Comparison of ENCODE assay signal across 17 cellular contexts in genomic region chr1:62613325-62613727, GRCh38. TPM values are rescaled to one million over a fixed set of nuclear protein-coding genes. Genes with fewer than 3 reads are reported as not detected.
A peak's percentile ranks its signal among the peaks of the same experiment; 100 is the strongest.
DNase-seq lines count a peak whose midpoint lies in the region; ATAC-seq, FAIRE-seq and TF ChIP-seq lines count a peak whose summit lies in the region.
"Had no signal": no experiment of that assay in that cellular context is flagged by ENCODE, and none has a peak within 500 bp of the region (broad histone marks: within the 10 kb centered on the region; RNA-seq: fewer than 3 reads in every experiment).

No MANE protein-coding gene starts in this region.

- H3K4me1 Mint-ChIP-seq in stimulated activated naive B cell treated with anti-CD40 and anti-IgM and Interleukin-4, amounts not matched to agents 10 μg/mL and 1 μg/mL and 100 μg/mL, for 72 hours = peaks cover 7 to 12% of the 10 kb centered on the region in 2 donors

- TF ChIP-seq RAD21 in liver (IDR thresholded peaks at IDR 0.05) (no peak), HepG2 (CRISPR knock-in tag; IDR thresholded peaks at IDR 0.05) (no peak)

- WGBS in liver = 50% methylated on average over 5 of the region's 5 CpGs
- 94% methylated on average over 5 of the region's 5 CpGs for WGBS in HepG2 (ENCODE audit: low lambda C conversion rate)

- no peaks in the 10 kb centered on the region for H3K27me3 ChIP-seq in liver (ENCODE audit: control insufficient read depth in 4 of 4, insufficient read depth in 4 of 4, low read length in 3 of 4)
- no peaks in the 10 kb centered on the region for H3K27me3 ChIP-seq in HepG2 (ENCODE audit: control insufficient read depth in 1 of 2, insufficient read depth in 2 of 2, low read length in 2 of 2)
- no peaks in the 10 kb centered on the region for H3K27me3 ChIP-seq in PC-3 (ENCODE audit: low read length)
- H3K27me3 ChIP-seq: foreskin keratinocyte, upper lobe of right lung had no signal

- H3K4me3 Mint-ChIP-seq in stimulated activated naive B cell treated with anti-CD40 and anti-IgM and Interleukin-4, amounts not matched to agents 10 μg/mL and 1 μg/mL and 100 μg/mL, for 72 hours = peak overlapping the region; percentile 46 to 67

- POLR2A ChIA-PET in HepG2 (lab: Yijun Ruan, JAX) = no interaction called here
- POLR2A ChIA-PET in PC-3 (lab: Charles Lee; ENCODE audit: unreplicated experiment) = interaction anchor here (0.5 kb wide), 1 partner anchor 1292 kb away, joined by 3 read pairs; no protein-coding TSS in a partner anchor

- CTCF ChIA-PET in HepG2 (lab: Yijun Ruan, JAX; ENCODE audit: low intra/inter-chr PET ratio, low total read pairs) (no interaction called here), PC-3 (lab: Charles Lee) (no interaction called here)

- H3K9me3 ChIP-seq in liver (ENCODE audit: control insufficient read depth in 4 of 4, low read length in 3 of 4) (no peaks in the 10 kb centered on the region), HepG2 (ENCODE audit: low read length) (no peaks in the 10 kb centered on the region), PC-3 (ENCODE audit: low read length) (no peaks in the 10 kb centered on the region)
- H3K9me3 ChIP-seq: HAP-1, lower lobe of right lung, prostate gland, upper lobe of right lung had no signal

- H3K9me3 Mint-ChIP-seq in stimulated activated naive B cell treated with anti-CD40 and anti-IgM and Interleukin-4, amounts not matched to agents 10 μg/mL and 1 μg/mL and 100 μg/mL, for 72 hours = no peaks in the 10 kb centered on the region

- H3K9ac ChIP-seq in liver (ENCODE audit: low read depth in 1 of 2, low read length in 2 of 2) = no peak overlapping the region
- no peak overlapping the region for H3K9ac ChIP-seq in HepG2 (ENCODE audit: insufficient read depth, low read depth, low read length)
- H3K9ac ChIP-seq in PC-3 (ENCODE audit: low read length) = no peak overlapping the region

- no peak for TF ChIP-seq POLR2A in HepG2 (IDR thresholded peaks at IDR 0.05; ENCODE audit: insufficient read depth in 1 of 2, low read depth in 2 of 2, low read length in 2 of 2)

- peaks cover 4 to 5% of the 10 kb centered on the region in 2 donors for H3K36me3 Mint-ChIP-seq in stimulated activated naive B cell treated with anti-CD40 and anti-IgM and Interleukin-4, amounts not matched to agents 10 μg/mL and 1 μg/mL and 100 μg/mL, for 72 hours

- TF ChIP-seq CTCF in liver (IDR thresholded peaks at IDR 0.05; ENCODE audit: low read depth, low read length, missing input control) = no peak
- no peak for TF ChIP-seq CTCF in HepG2 (CRISPR knock-in tag; IDR thresholded peaks at IDR 0.05)
- no peak for TF ChIP-seq CTCF in PC-3 (conservative IDR thresholded peaks at IDR 0.05; ENCODE audit: low read depth, low read length)

- DNase-seq in HepG2 (ENCODE audit: low spot score) (no peak), SHP77 (lab: John Stamatoyannopoulos, UW) (no peak), NCI-H2227 (lab: John Stamatoyannopoulos, UW; ENCODE audit: unreplicated experiment) (no peak), PC-3 (no peak)
- no peak for DNase-seq in stimulated activated naive B cell treated with anti-CD40 and anti-IgM and Interleukin-4, amounts not matched to agents 10 μg/mL and 1 μg/mL and 100 μg/mL, for 72 hours
- DNase-seq: activated gamma-delta T cell, DMS79 treated with DMSO at 0.1 percent for 48 hours, foreskin keratinocyte, lower lobe of right lung, NCI-H1092 treated with DMSO at 0.1 percent for 48 hours, upper lobe of right lung, WERI-Rb-1 had no signal

- FAIRE-seq in HepG2 (lab: Jason Lieb, UNC) = no peak

- peaks cover 0 to 4% (median 3%) of the 10 kb centered on the region in 4 donors for H3K36me3 ChIP-seq in liver (ENCODE audit: control insufficient read depth in 4 of 4, insufficient read depth in 3 of 4, low read depth in 1 of 4, low read length in 3 of 4)
- peaks cover 1 to 31% of the 10 kb centered on the region in 2 experiments; a peak in 4 of 5 replicates for H3K36me3 ChIP-seq in HepG2 (replicated peaks in 1 of 2; ENCODE audit: control insufficient read depth in 1 of 2, insufficient read depth in 2 of 2, low read length in 2 of 2)
- H3K36me3 ChIP-seq in PC-3 (ENCODE audit: low read depth, low read length) = 0 out of 2 replicates have a peak, but pooled peaks cover 3% of the 10 kb centered on the region
- H3K36me3 ChIP-seq: prostate gland had no signal

- no peaks in the 10 kb centered on the region for H3K27me3 Mint-ChIP-seq in stimulated activated naive B cell treated with anti-CD40 and anti-IgM and Interleukin-4, amounts not matched to agents 10 μg/mL and 1 μg/mL and 100 μg/mL, for 72 hours

- no peak overlapping the region for H3K27ac Mint-ChIP-seq in stimulated activated naive B cell treated with anti-CD40 and anti-IgM and Interleukin-4, amounts not matched to agents 10 μg/mL and 1 μg/mL and 100 μg/mL, for 72 hours

- H3K27ac ChIP-seq in liver (ENCODE audit: low read depth in 1 of 2, low read length in 2 of 2) (peak overlapping the region; percentile 27 to 80), HepG2 (ENCODE audit: extremely low read length, insufficient read depth, low read length) (no peak overlapping the region), PC-3 (ENCODE audit: low read length) (no peak overlapping the region)
- H3K27ac ChIP-seq: foreskin keratinocyte, lower lobe of right lung, prostate gland, upper lobe of right lung, WERI-Rb-1 had no signal

- no peak overlapping the region for H3K4me3 ChIP-seq in liver (ENCODE audit: low read depth in 1 of 3, low read length in 3 of 3)
- H3K4me3 ChIP-seq in HepG2 (replicated peaks in 1 of 3; ENCODE audit: insufficient read depth in 1 of 3, low read depth in 2 of 3, low read length in 3 of 3) = no peak overlapping the region
- H3K4me3 ChIP-seq in PC-3 (ENCODE audit: low read length) = no peak overlapping the region
- H3K4me3 ChIP-seq: HAP-1, lower lobe of right lung, prostate gland, upper lobe of right lung had no signal

- ATAC-seq in HepG2 (no peak), HG02642 (IDR thresholded peaks at IDR 0.05; ENCODE audit: poor library complexity, unreplicated experiment) (peak; percentile 92), HG03439 (IDR thresholded peaks at IDR 0.05; ENCODE audit: unreplicated experiment) (peak; percentile 86), PC-3 (no peak)
- ATAC-seq in stimulated activated naive B cell treated with anti-CD40 and anti-IgM and Interleukin-4, amounts not matched to agents 10 μg/mL and 1 μg/mL and 100 μg/mL, for 72 hours (replicated peaks) = peak; percentile 95 to 97
- ATAC-seq: foreskin keratinocyte, lower lobe of right lung, upper lobe of right lung had no signal

- H3K4me2 ChIP-seq in HepG2 (ENCODE audit: low read depth, low read length) = no peak overlapping the region
- H3K4me2 ChIP-seq in PC-3 (ENCODE audit: low read length) = no peak overlapping the region

- in situ Hi-C loops in HepG2 (cut with HindIII; ENCODE audit: extremely low pct_ligation_motif_present, low pct_unique_long_range_greater_than_20kb) = no loop called here

- H3K79me2 ChIP-seq in HepG2 (ENCODE audit: insufficient read depth, low read length) (no peaks in the 10 kb centered on the region), PC-3 (ENCODE audit: low read length) (no peaks in the 10 kb centered on the region)

- H4K20me1 ChIP-seq in HepG2 (ENCODE audit: insufficient read depth, low read length) = no peaks in the 10 kb centered on the region
- H4K20me1 ChIP-seq in PC-3 (ENCODE audit: low read length) = no peaks in the 10 kb centered on the region

- no peaks in the 10 kb centered on the region for H3F3A ChIP-seq in PC-3 (ENCODE audit: low read length, unreplicated experiment)

- H3K4me1 ChIP-seq in liver (ENCODE audit: control insufficient read depth in 4 of 4, insufficient read depth in 4 of 4, low read length in 3 of 4) = peaks cover 0 to 21% (median 13%) of the 10 kb centered on the region in 4 donors
- H3K4me1 ChIP-seq in HepG2 (ENCODE audit: insufficient read depth, low read length) = peaks cover 35% of the 10 kb centered on the region
- H3K4me1 ChIP-seq in PC-3 (ENCODE audit: insufficient read depth, low read length) = peaks cover 9% of the 10 kb centered on the region
- H3K4me1 ChIP-seq: HAP-1, lower lobe of right lung, prostate gland, upper lobe of right lung had no signal

- TF ChIP-seq EP300 in HepG2 (IDR thresholded peaks at IDR 0.05; ENCODE audit: low read depth in 2 of 2, low read length in 2 of 2) (no peak), HepG2 (CRISPR knock-in tag; IDR thresholded peaks at IDR 0.05; ENCODE audit: borderline replicate concordance) (no peak)

- no TSS peak for BruUV-seq in HepG2 (replicated peaks; lab: Mats Ljungman, UMichigan)
- no TSS peak for BruUV-seq in PC-3 (replicated peaks; lab: Mats Ljungman, UMichigan)

- intact Hi-C loops in HepG2 (cut with micrococcal nuclease; ENCODE audit: unreplicated experiment) = no loop called here
- intact Hi-C loops in PC-3 (cut with micrococcal nuclease) = no loop called here

- H3K9me2 ChIP-seq in PC-3 (replicated peaks; ENCODE audit: low read length) = no peaks in the 10 kb centered on the region

- H2AFZ ChIP-seq in HepG2 (ENCODE audit: low read length) (no peak overlapping the region), PC-3 (ENCODE audit: low read length) (no peak overlapping the region)

TF ChIP-seq in liver, 16 proteins besides CTCF, POLR2A, EP300 and RAD21 (continues in another document):
- no peak for TF ChIP-seq NR2F2 (IDR thresholded peaks at IDR 0.05)

RNA-seq across cellular contexts. Expression of gene ANGPTL3, which starts 16.0 kb away (rescaled TPM):
- 100 to 1,000 TPM; 121 to 162 TPM for total RNA-seq in liver
- polyA plus RNA-seq in liver = 100 to 1,000 TPM; 182 to 238 TPM
- 0.22 and 0.51 TPM in 2 replicates for total RNA-seq in HepG2 (2016; rRNA removed; fragmentation: Illumina TruSeq; extraction: Trizol)
- 0.26 TPM in 1 of 2 replicates, not detected in the other for total RNA-seq in HepG2 (2016; cell fraction: cytosol; rRNA removed; fragmentation: Illumina TruSeq; extraction: Trizol; ENCODE audit: low read depth)
- total RNA-seq in HepG2 (2016; cell fraction: insoluble cytoplasmic fraction; rRNA removed; fragmentation: Illumina TruSeq; extraction: Trizol) = 0.22 and 0.32 TPM in 2 replicates
- 0.22 and 0.48 TPM in 2 replicates for total RNA-seq in HepG2 (2016; cell fraction: membrane; rRNA removed; fragmentation: Illumina TruSeq; extraction: Trizol)
- 0.68 and 0.75 TPM in 2 replicates for total RNA-seq in HepG2 (2016; cell fraction: nucleus; rRNA removed; fragmentation: Illumina TruSeq; extraction: Trizol)
- polyA plus RNA-seq in HepG2 (2011; rRNA removed) = 0.40 and 1.3 TPM in 2 replicates
- 0.15 and 0.68 TPM in 2 replicates for polyA plus RNA-seq in HepG2 (2011; cell fraction: cytosol; rRNA removed)
- polyA plus RNA-seq in HepG2 (2011; cell fraction: nucleus; rRNA removed) = 0.12 TPM in 1 of 2 replicates, not detected in the other
- 0.60 and 2.5 TPM in 2 replicates for polyA plus RNA-seq in HepG2 (2012)
- polyA plus RNA-seq in HepG2 (2016; cell fraction: cytosol; fragmentation: Illumina TruSeq; extraction: Trizol; ENCODE audit: low read depth) = 0.07 and 0.20 TPM in 2 replicates
- polyA plus RNA-seq in HepG2 (2016; cell fraction: insoluble cytoplasmic fraction; fragmentation: Illumina TruSeq; extraction: Trizol; ENCODE audit: low read depth) = 0.21 and 0.33 TPM in 2 replicates
- polyA plus RNA-seq in HepG2 (2016; cell fraction: membrane; fragmentation: Illumina TruSeq; extraction: Trizol; ENCODE audit: low read depth) = not detected in 2 replicates
- polyA plus RNA-seq in HepG2 (2016; cell fraction: nucleus; fragmentation: Illumina TruSeq; extraction: Trizol; ENCODE audit: insufficient read depth, low read depth) = 0.37 and 0.71 TPM in 2 replicates
- not detected in 2 replicates for polyA minus RNA-seq in HepG2 (2011; rRNA and poly(A)+ RNA removed; ENCODE audit: low replicate concordance)
- polyA minus RNA-seq in HepG2 (2011; cell fraction: cytosol; rRNA and poly(A)+ RNA removed) = not detected in 2 replicates
- polyA minus RNA-seq in HepG2 (2011; cell fraction: nucleus; rRNA and poly(A)+ RNA removed) = 0.90 and 1.6 TPM in 2 replicates
- total RNA-seq in PC-3 (2014; rRNA removed) = not detected in 2 replicates
- total RNA-seq: foreskin keratinocyte, lower lobe of right lung, prostate gland, upper lobe of right lung had no signal
- polyA plus RNA-seq: foreskin keratinocyte had no signal

Comparison
In these comparisons a context has a peak if more than half of its experiments do, and no peak if none do; other contexts are left out.
1. H3K27ac ChIP-seq: peak in liver (2 of 2); none in HepG2 (single experiment) and PC-3 (single experiment).
2. RNA of gene ANGPTL3, which starts 16.0 kb away (total RNA-seq): 121 to 162 TPM in liver; 0.22 to 0.75 TPM in HepG2 and not detected in PC-3; every median in the first group is over 10 times any median in the second.
3. ATAC-seq: peak in HG02642 (single experiment), HG03439 (single experiment) and stimulated activated naive B cell treated with anti-CD40 and anti-IgM and Interleukin-4, amounts not matched to agents 10 μg/mL and 1 μg/mL and 100 μg/mL, for 72 hours (2 of 2); none in HepG2 (single experiment) and PC-3 (single experiment).